Comparison of ENCODE assay signal across 17 cellular contexts in the genomic region with DNA sequence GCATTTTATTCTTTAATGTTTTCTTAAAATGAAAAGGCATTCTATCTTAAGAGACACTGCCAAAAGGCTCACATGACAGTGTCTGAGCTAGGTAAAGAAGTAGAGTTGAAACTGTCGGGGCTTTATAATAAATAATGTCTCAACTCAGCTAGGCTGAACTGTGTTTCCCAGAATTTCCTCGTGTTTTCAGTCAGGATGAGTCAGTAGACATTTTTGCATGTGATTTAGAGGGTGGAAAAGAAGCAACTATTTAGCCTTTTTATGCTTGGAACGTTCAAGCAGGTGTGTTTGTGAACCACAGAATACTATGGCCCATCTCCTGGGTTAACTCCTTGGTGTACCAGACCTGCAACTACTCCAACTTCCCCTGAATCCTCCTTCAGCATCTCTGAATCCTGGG. TPM values are rescaled to one million over a fixed set of nuclear protein-coding genes. Genes with fewer than 3 reads are reported as not detected.
A peak's percentile ranks its signal among the peaks of the same experiment; 100 is the strongest.
DNase-seq lines count a peak whose midpoint lies in the region; ATAC-seq and TF ChIP-seq lines count a peak whose summit lies in the region.
"Had no signal": no experiment of that assay in that cellular context is flagged by ENCODE, and none has a peak within 500 bp of the region (broad histone marks: within the 10 kb centered on the region; RNA-seq: fewer than 3 reads in every experiment).

No MANE protein-coding gene starts in this region.

- peaks cover 2% of the 10 kb centered on the region for H3K36me3 Mint-ChIP-seq in memory B cell
- H3K36me3 Mint-ChIP-seq: naive thymus-derived CD8-positive, alpha-beta T cell had no signal

- intact Hi-C loops in dorsolateral prefrontal cortex (cut with DNase I) = no loop called here

- no peaks in the 10 kb centered on the region for H3K27me3 Mint-ChIP-seq in memory B cell

- peak overlapping the region; percentile 22 for H3K27ac Mint-ChIP-seq in memory B cell
- H3K27ac Mint-ChIP-seq: activated CD4-positive, alpha-beta memory T cell treated with anti-CD3 and anti-CD28 coated beads, Interleukin-2, amount 10 ng/mL, durations not matched to agents 7 days and 5 days; GM23338; naive thymus-derived CD8-positive, alpha-beta T cell had no signal

- peaks cover 2% of the 10 kb centered on the region for H3K9me3 Mint-ChIP-seq in memory B cell
- H3K9me3 Mint-ChIP-seq: activated CD4-positive, alpha-beta memory T cell treated with anti-CD3 and anti-CD28 coated beads, Interleukin-2, amount 10 ng/mL, durations not matched to agents 7 days and 5 days; GM23338; naive thymus-derived CD8-positive, alpha-beta T cell had no signal

- H3K4me1 Mint-ChIP-seq in memory B cell = no peaks in the 10 kb centered on the region
- H3K4me1 Mint-ChIP-seq: activated CD4-positive, alpha-beta memory T cell treated with anti-CD3 and anti-CD28 coated beads, Interleukin-2, amount 10 ng/mL, durations not matched to agents 7 days and 5 days; naive thymus-derived CD8-positive, alpha-beta T cell had no signal

- TF ChIP-seq CTCF in dorsolateral prefrontal cortex (IDR thresholded peaks at IDR 0.05 in 54 of 56, conservative IDR thresholded peaks at IDR 0.05 in 2 of 56; ENCODE audit: low read depth in 1 of 56, partially characterized antibody in 56 of 56) = no peak

- no peaks in the 10 kb centered on the region for H3K27me3 ChIP-seq in dorsolateral prefrontal cortex
- H3K27me3 ChIP-seq: cardiac muscle cell, SJSA1 had no signal

- H3K27ac ChIP-seq in dorsolateral prefrontal cortex = peak overlapping the region in 56 of 59 donors; percentile 0 to 82 (median 54)
- H3K27ac ChIP-seq: cardiac muscle cell, left ventricle myocardium inferior, SJSA1 had no signal

- no peak for ATAC-seq in memory B cell (ENCODE audit: low read depth)
- ATAC-seq in GM18502 (IDR thresholded peaks at IDR 0.05; ENCODE audit: poor library complexity, unreplicated experiment) = no peak
- ATAC-seq in activated CD4-positive, CD25-positive, alpha-beta regulatory T cell treated with anti-CD3 and anti-CD28 coated beads, Interleukin-2, amount 50 U/mL, for 24 hours = no peak
- ATAC-seq: GM23338; naive thymus-derived CD8-positive, alpha-beta T cell had no signal

- H3K4me3 Mint-ChIP-seq in memory B cell = no peak overlapping the region
- H3K4me3 Mint-ChIP-seq: activated CD4-positive, alpha-beta memory T cell treated with anti-CD3 and anti-CD28 coated beads, Interleukin-2, amount 10 ng/mL, durations not matched to agents 7 days and 5 days; GM23338; naive thymus-derived CD8-positive, alpha-beta T cell had no signal

- DNase-seq in A172 (ENCODE audit: low spot score) (peak; percentile 33), NCI-H226 (peak; percentile 16), dorsolateral prefrontal cortex (no peak), memory B cell (ENCODE audit: low spot score in 2 of 2) (no peak), NK-92 (lab: John Stamatoyannopoulos, UW; ENCODE audit: unreplicated experiment) (no peak), NCI-H1092 (lab: John Stamatoyannopoulos, UW) (no peak)
- DNase-seq: 8988T; activated CD4-positive, alpha-beta memory T cell treated with anti-CD3 and anti-CD28 coated beads, Interleukin-2, amount 10 ng/mL, durations not matched to agents 7 days and 5 days; activated effector memory CD4-positive, alpha-beta T cell treated with anti-CD3 and anti-CD28 coated beads, Interleukin-2, amount 50 U/mL, for 16 hours; hippocampal formation; left ventricle myocardium inferior; naive thymus-derived CD8-positive, alpha-beta T cell had no signal

- H3K4me3 ChIP-seq in dorsolateral prefrontal cortex = no peak overlapping the region
- H3K4me3 ChIP-seq: cardiac muscle cell, GM23338, left ventricle myocardium inferior, SJSA1 had no signal

RNA-seq across cellular contexts. Expression of a gene that starts 23.4 kb away (rescaled TPM):
- total RNA-seq in A172 (2014; rRNA removed; shearing (Covaris generic)) = 92.1 and 113 TPM in 2 replicates
- 100 to 1,000 TPM in 33 of 120 experiments, 10 to 100 TPM in 87; 39.5 to 269 (median 82.3) TPM for total RNA-seq in dorsolateral prefrontal cortex

RNA-seq across cellular contexts. Expression of a gene that starts 26.9 kb away (rescaled TPM):
- 2.5 and 3.5 TPM in 2 replicates for total RNA-seq in A172 (2014; rRNA removed; shearing (Covaris generic))
- total RNA-seq in dorsolateral prefrontal cortex = 10 to 100 TPM in 108 of 120 experiments, 1 to 10 TPM in 12; 7.7 to 52.2 (median 13.2) TPM
- total RNA-seq: cardiac muscle cell, GM23338 had no signal

RNA-seq across cellular contexts. Expression of a gene that starts 52.9 kb away (rescaled TPM):
- 16.6 and 17.2 TPM in 2 replicates for total RNA-seq in A172 (2014; rRNA removed; shearing (Covaris generic))
- 100 to 1,000 TPM in 3 of 120 experiments, 10 to 100 TPM in 113, 1 to 10 TPM in 4; 8.6 to 195 (median 16.5) TPM for total RNA-seq in dorsolateral prefrontal cortex

Comparison
In these comparisons a context has a peak if more than half of its experiments do, and no peak if none do; other contexts are left out.
1. DNase-seq: peak in A172 (single experiment) and NCI-H226 (single experiment); none in dorsolateral prefrontal cortex (0 of 10), memory B cell (0 of 2), NK-92 (single experiment) and NCI-H1092 (single experiment).